1 cellular context compared by ENCODE assay signal in genomic region chr6:43913388-43914271, GRCh38.
TF ChIP-seq lines count a peak whose summit lies in the region.

No MANE protein-coding gene starts in this region.

TF ChIP-seq in K562, 482 proteins besides CTCF, POLR2A, EP300 and RAD21 (continued from another document):
- TF ChIP-seq REST (CRISPR knock-in tag; IDR thresholded peaks at IDR 0.05; ENCODE audit: low read depth), result no peak
- peak; percentile 38; the same call in 1 of the 2 replicates for TF ChIP-seq GTF2E2 (tag; IDR thresholded peaks at IDR 0.05)
- no peak for TF ChIP-seq ZBTB34 (CRISPR knock-in tag; IDR thresholded peaks at IDR 0.05)
- no peak for TF ChIP-seq DPF2 (IDR thresholded peaks at IDR 0.05)
- TF ChIP-seq ZNF592 (IDR thresholded peaks at IDR 0.05), result no peak
- TF ChIP-seq CREB3 (tag; conservative IDR thresholded peaks at IDR 0.05; ENCODE audit: low read depth), result no peak
- peak; percentile 57 for TF ChIP-seq PKNOX1 (IDR thresholded peaks at IDR 0.05)
- 0 out of 2 replicates have a peak, but pooled peaks have one; percentile 32 for TF ChIP-seq ZNF311 (CRISPR knock-in tag; IDR thresholded peaks at IDR 0.05)
- peak; percentile 67 for TF ChIP-seq FOSL1 (tag; conservative IDR thresholded peaks at IDR 0.05)
- peak; percentile 34; the same call in 1 of the 2 replicates for TF ChIP-seq ATF7 (IDR thresholded peaks at IDR 0.05)
- TF ChIP-seq ZNF165 (CRISPR knock-in tag; IDR thresholded peaks at IDR 0.05; ENCODE audit: borderline replicate concordance), result peak; percentile 70; the same call in 1 of the 2 replicates
- no peak for TF ChIP-seq NR2C1 (IDR thresholded peaks at IDR 0.05)
- peak; percentile 13; the same call in 1 of the 2 replicates for TF ChIP-seq NR2C1 (tag; IDR thresholded peaks at IDR 0.05)
- TF ChIP-seq ZNF354B (CRISPR knock-in tag; IDR thresholded peaks at IDR 0.05), result no peak
- no peak for TF ChIP-seq PHF20 (IDR thresholded peaks at IDR 0.05; ENCODE audit: partially characterized antibody)
- TF ChIP-seq RCOR1 (IDR thresholded peaks at IDR 0.05; ENCODE audit: borderline replicate concordance in 1 of 2, low read depth in 2 of 2, low read length in 2 of 2), result peak in 1 of 2 experiments; percentile 70; a peak in 2 of 4 replicates
- TF ChIP-seq ATF4 (CRISPR knock-in tag; IDR thresholded peaks at IDR 0.05), result 0 out of 2 replicates have a peak, but pooled peaks have one; percentile 19
- no peak for TF ChIP-seq PML (IDR thresholded peaks at IDR 0.05; ENCODE audit: low read length)
- no peak for TF ChIP-seq BRF2 (IDR thresholded peaks at IDR 0.05; ENCODE audit: borderline replicate concordance, insufficient read depth, insufficient read length)
